Comparison of ENCODE assay signal across 18 cellular contexts in the genomic region with DNA sequence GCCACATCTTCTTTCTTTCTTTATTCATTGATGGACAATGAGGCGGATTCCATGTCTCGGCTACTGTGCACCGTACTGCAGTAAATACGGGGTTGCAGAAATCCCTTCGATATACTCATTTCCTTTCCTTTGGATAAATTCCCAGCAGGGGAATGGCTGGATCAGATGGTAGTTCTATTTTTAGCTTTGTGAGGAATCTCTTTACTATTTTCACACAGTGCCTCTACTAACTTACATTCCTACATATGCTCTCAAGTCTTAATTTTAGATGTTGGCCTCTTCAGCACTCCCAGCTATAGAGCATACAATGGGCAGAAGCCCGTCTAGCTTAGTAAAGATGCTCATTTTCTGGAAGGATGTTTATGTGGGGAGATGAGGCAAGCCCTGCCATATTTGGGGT.
DNase-seq lines count a peak whose midpoint lies in the region; ATAC-seq and TF ChIP-seq lines count a peak whose summit lies in the region.
"Had no signal": no experiment of that assay in that cellular context is flagged by ENCODE, and none has a peak within 500 bp of the region (broad histone marks: within the 10 kb centered on the region; RNA-seq: fewer than 3 reads in every experiment).

No MANE protein-coding gene starts in this region.

- intact Hi-C loops in left ventricle myocardium superior (cut with micrococcal nuclease) (no loop called here), cardiac septum (cut with DNase I) (no loop called here)

- in situ Hi-C loops in astrocyte of the cerebellum (cut with HindIII; ENCODE audit: low sequenced_read_pairs): no loop called here

- no peak overlapping the region for H3K4me3 ChIP-seq in astrocyte of the cerebellum (ENCODE audit: low read depth, low read length)
- H3K4me3 ChIP-seq: A549, mucosa of descending colon, neural progenitor cell, psoas muscle had no signal

- DNase-seq in left ventricle myocardium superior (no peak), cardiac septum (ENCODE audit: low spot score) (no peak), astrocyte of the cerebellum (ENCODE audit: low read depth) (peak; percentile 75), inferior parietal cortex (ENCODE audit: extremely low spot score) (peak; percentile 61)
- DNase-seq: activated CD4-positive, alpha-beta T cell treated with anti-CD3 and anti-CD28 coated beads for 4 hours; DMS 273 treated with DMSO at 0.1 percent for 48 hours; GF-D8; left colon; mucosa of descending colon; NCI-H1694 treated with DMSO at 0.1 percent for 48 hours; psoas muscle; SIG-M5 had no signal

- TF ChIP-seq CTCF in astrocyte of the cerebellum (IDR thresholded peaks at IDR 0.05; ENCODE audit: low read depth, low read length, missing control alignments): no peak

- ATAC-seq in left ventricle myocardium superior: peak; percentile 81
- ATAC-seq in HG03439 (IDR thresholded peaks at IDR 0.05; ENCODE audit: unreplicated experiment): no peak
- no peak for ATAC-seq in HG02840 (IDR thresholded peaks at IDR 0.05; ENCODE audit: low FRiP score, unreplicated experiment)
- ATAC-seq in HG03139 (IDR thresholded peaks at IDR 0.05; ENCODE audit: unreplicated experiment): no peak
- no peak for ATAC-seq in activated CD4-positive, CD25-positive, alpha-beta regulatory T cell treated with anti-CD3 and anti-CD28 coated beads, Interleukin-2, amount 50 U/mL, for 24 hours
- ATAC-seq: A549, left colon, mucosa of descending colon, psoas muscle had no signal

Comparison
In these comparisons a context has a peak if more than half of its experiments do, and no peak if none do; other contexts are left out.
1. DNase-seq: peak in astrocyte of the cerebellum (single experiment) and inferior parietal cortex (single experiment); none in left ventricle myocardium superior (single experiment) and cardiac septum (single experiment).